ENCODE assay signal across 8 cellular contexts in the genomic region with DNA sequence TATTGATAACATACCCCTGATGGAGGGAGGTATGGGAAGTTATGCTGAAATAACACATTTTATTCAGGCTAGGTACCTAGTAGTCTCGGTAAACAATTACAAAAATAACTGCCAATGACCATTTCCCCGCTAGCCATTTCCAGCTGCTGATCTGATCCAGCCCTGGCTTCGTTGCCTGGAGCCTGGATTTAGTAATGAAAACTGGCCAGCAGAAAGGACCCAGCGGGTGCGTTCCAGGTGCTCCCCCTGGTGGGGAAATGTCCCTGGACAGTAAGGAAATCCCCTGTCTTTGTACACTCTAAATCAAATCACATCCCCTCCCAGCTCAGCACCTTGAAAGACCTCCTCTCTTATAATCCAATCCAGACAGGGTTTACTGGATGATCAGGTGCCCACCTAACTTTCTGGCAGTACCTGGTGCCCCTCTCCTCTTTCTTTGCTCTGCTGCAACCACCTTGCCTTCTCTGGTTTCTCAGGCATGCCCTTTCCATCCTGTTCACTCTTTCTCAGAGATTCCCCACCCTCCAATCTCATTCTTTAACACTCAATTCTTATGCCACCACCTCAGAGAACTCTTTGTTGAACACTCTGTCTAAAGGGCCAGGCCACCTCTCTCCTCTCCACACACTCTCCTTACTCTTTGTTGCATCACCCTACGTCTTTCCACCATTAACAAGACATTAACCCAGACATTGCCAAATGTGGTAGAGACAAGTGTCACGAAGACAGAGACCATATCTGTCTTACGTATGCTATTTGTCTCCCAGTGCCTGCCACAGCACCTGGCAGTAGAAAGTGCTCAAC. TPM values are rescaled to one million over a fixed set of nuclear protein-coding genes. Genes with fewer than 3 reads are reported as not detected.
A peak's percentile ranks its signal among the peaks of the same experiment; 100 is the strongest.
DNase-seq lines count a peak whose midpoint lies in the region; ATAC-seq and TF ChIP-seq lines count a peak whose summit lies in the region.

No MANE protein-coding gene starts in this region.

- H3K9me3 ChIP-seq in left lung, result no peaks in the 10 kb centered on the region

- peak in 1 of 2 donors; percentile 80 for TF ChIP-seq CTCF in left lung (IDR thresholded peaks at IDR 0.05)

- peaks cover 0 to 16% of the 10 kb centered on the region in 2 donors for H3K4me1 ChIP-seq in left lung

- intact Hi-C loops in left lung (cut with DNase I), result no loop called here

- peaks cover 7 to 38% of the 10 kb centered on the region in 2 donors for H3K27me3 ChIP-seq in left lung

- H3K4me3 ChIP-seq in left lung, result no peak overlapping the region

- peak; percentile 66 for ATAC-seq in left lung
- no peak for ATAC-seq in HG02763 (IDR thresholded peaks at IDR 0.05; ENCODE audit: unreplicated experiment)

- no peak overlapping the region for H3K27ac ChIP-seq in left lung

- no peaks in the 10 kb centered on the region for H3K36me3 ChIP-seq in left lung

- DNase-seq in ELR (ENCODE audit: low read depth) (peak; percentile 75), Kasumi-1 (lab: John Stamatoyannopoulos, UW) (peak; percentile 50 to 59), UCSD-AML1 (lab: John Stamatoyannopoulos, UW; ENCODE audit: unreplicated experiment) (peak; percentile 49), cerebellar cortex (ENCODE audit: low spot score) (peak; percentile 48), left lung (peak in 1 of 2 donors; percentile 80), putamen (ENCODE audit: low spot score) (no peak)
- peak; percentile 26 for DNase-seq in stimulated activated CD8-positive, alpha-beta memory T cell treated with anti-CD3 and anti-CD28 coated beads, Interleukin-15, amount 100 ng/mL, for 24 hours (ENCODE audit: low read depth)

RNA-seq across cellular contexts. Expression of gene SMAD5, which starts 50.1 kb away (rescaled TPM):
- 10 to 100 TPM; 54.7 to 55.5 TPM for total RNA-seq in left lung

RNA-seq across cellular contexts. Expression of gene TGFBI, which starts 53.8 kb away (rescaled TPM):
- 100 to 1,000 TPM; 151 to 222 TPM for total RNA-seq in left lung
